ENCODE assay signal across 10 cellular contexts in the genomic region with DNA sequence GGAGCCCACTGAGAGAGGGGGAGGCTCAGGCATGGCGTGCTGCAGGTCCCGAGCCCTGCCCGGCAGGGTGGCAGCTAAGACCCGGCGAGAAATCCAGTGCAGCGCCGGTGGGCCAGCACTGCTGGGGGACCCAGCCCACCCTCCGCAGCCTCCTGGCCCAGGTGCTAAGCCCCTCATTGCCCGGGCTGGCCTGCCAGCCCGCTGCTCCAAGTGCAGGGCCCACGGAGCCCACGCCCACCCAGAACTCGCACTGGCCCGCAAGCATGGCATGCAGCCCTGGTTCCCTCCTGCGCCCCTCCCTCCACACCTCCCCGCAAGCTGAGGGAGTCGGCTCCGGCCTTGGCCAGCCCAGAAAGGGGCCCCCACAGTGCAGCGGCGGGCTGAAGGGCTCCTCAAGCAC.
"Had no signal": no experiment of that assay in that cellular context is flagged by ENCODE, and none has a peak within 500 bp of the region (broad histone marks: within the 10 kb centered on the region; RNA-seq: fewer than 3 reads in every experiment).

No MANE protein-coding gene starts in this region.

- H3K9me3 ChIP-seq: HAP-1 had no signal

- ATAC-seq: GM23338, HCT116 had no signal

- H3K4me1 ChIP-seq: HAP-1 had no signal

- H3K36me3 ChIP-seq: HAP-1 had no signal

- H3K4me2 ChIP-seq: GM23338 had no signal

- H3K9ac ChIP-seq: GM23248 had no signal

- FAIRE-seq: H1, H54 had no signal

- DNase-seq: GM23248, GOT3, H9, HCEC 1CT, HFFc6 had no signal

- H2AFZ ChIP-seq: GM23248, GM23338 had no signal

- H3K27ac ChIP-seq: GM23248 had no signal

- H3K4me3 ChIP-seq: GM23248, GM23338, HAP-1 had no signal
